Comparison of ENCODE assay signal across 1 cellular context in the genomic region with DNA sequence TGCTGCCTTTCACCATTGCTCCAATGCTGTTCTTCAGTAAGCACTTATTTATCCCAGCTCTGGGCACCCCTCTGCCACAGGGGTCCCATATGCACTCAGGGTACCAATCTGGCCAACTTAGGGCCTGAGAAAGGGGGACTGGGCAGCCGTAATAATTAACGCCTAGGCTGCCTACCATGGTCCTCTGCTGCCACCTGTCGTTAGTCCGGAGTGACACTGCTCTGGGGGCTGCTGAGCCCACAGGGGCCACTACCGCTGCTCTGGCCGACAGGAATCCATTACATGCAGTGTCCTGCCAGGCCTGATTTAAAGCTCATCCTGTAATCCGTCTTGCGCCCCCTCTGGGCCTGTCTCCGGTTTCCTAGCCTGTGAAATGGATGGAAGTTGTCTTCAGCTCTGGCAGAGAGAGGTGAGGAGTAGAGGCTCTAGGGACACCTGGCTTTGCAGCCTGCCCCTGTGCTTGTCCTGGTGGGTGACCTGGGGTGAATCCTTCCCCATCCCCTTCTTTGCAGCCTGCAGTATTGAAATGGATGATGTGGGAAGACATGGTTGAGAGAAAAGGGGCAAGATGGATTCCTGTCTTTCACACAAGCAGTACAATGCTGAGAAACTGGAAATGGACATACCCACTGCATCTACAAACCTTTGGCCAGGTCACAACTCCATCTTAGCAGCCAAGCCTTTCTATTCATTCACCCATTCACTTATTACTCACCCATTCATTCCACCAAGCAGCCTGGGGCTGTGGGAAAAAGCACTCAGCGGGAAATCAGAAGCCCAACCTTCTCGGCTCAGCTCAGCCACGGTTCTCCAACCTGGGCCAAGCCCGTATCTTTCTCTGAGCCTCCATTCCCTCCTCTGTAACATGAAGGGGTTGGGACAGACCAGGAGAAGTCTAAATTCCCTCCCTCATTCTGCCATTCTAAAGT.
A peak's percentile ranks its signal among the peaks of the same experiment; 100 is the strongest.
TF ChIP-seq lines count a peak whose summit lies in the region.

No MANE protein-coding gene starts in this region.

TF ChIP-seq in H1, 55 proteins besides CTCF, POLR2A, EP300 and RAD21:
- TF ChIP-seq CREB1 (IDR thresholded peaks at IDR 0.05) (0 out of 2 replicates have a peak, but pooled peaks have one; percentile 15), YY1 (IDR thresholded peaks at IDR 0.05; ENCODE audit: low read depth, low read length) (peak; percentile 76), TCF12 (IDR thresholded peaks at IDR 0.05; ENCODE audit: low read depth, low read length) (no peak), NRF1 (IDR thresholded peaks at IDR 0.05; ENCODE audit: low read depth, low read length) (no peak), CBX5 (IDR thresholded peaks at IDR 0.05; ENCODE audit: low read depth, low read length) (no peak), SIX5 (IDR thresholded peaks at IDR 0.05; ENCODE audit: low read depth, low read length) (no peak), RFX5 (IDR thresholded peaks at IDR 0.05; ENCODE audit: borderline replicate concordance, low read depth, low read length) (no peak), TEAD4 (IDR thresholded peaks at IDR 0.05; ENCODE audit: low read depth, low read length) (0 out of 2 replicates have a peak, but pooled peaks have one; percentile 21), SAP30 (IDR thresholded peaks at IDR 0.05; ENCODE audit: insufficient read depth, insufficient replicate concordance, low read length) (no peak)
TF ChIP-seq in H1: peak in this region for 3.
